16 cellular contexts compared by ENCODE assay signal in genomic region chr12:105706973-105707334, GRCh38.
DNase-seq lines count a peak whose midpoint lies in the region; ATAC-seq and TF ChIP-seq lines count a peak whose summit lies in the region.
"Had no signal": no experiment of that assay in that cellular context is flagged by ENCODE, and none has a peak within 500 bp of the region (broad histone marks: within the 10 kb centered on the region; RNA-seq: fewer than 3 reads in every experiment).

No MANE protein-coding gene starts in this region.

- H3K9me3 ChIP-seq in adipocyte (ENCODE audit: control insufficient read depth, low read length), result no peaks in the 10 kb centered on the region
- no peaks in the 10 kb centered on the region for H3K9me3 ChIP-seq in skeletal muscle tissue (ENCODE audit: control insufficient read depth in 3 of 3, low read length in 3 of 3)
- H3K9me3 ChIP-seq: BLaER1 treated with 17β-estradiol and CSF1 and Interleukin-3, amounts not matched to agents 10 nM and 100 nM had no signal

- H3K27ac ChIP-seq in GM23338 (ENCODE audit: low read depth), result no peak overlapping the region
- H3K27ac ChIP-seq in skeletal muscle tissue (ENCODE audit: low read depth, low read length), result peak overlapping the region; percentile 85
- H3K27ac ChIP-seq: BLaER1 treated with 17β-estradiol and CSF1 and Interleukin-3, amounts not matched to agents 10 nM and 100 nM; KMS-11 had no signal

- H3K4me3 ChIP-seq in GM23338 (no peak overlapping the region), adipocyte (ENCODE audit: low read length) (no peak overlapping the region), skeletal muscle tissue (ENCODE audit: low read length in 3 of 3) (no peak overlapping the region)
- H3K4me3 ChIP-seq: BLaER1 treated with 17β-estradiol and CSF1 and Interleukin-3, amounts not matched to agents 10 nM and 100 nM; GM12878 had no signal

- H2AFZ ChIP-seq in GM23338, result 0 out of 2 replicates have a peak overlapping the region, but pooled peaks have one; percentile 43

- no peaks in the 10 kb centered on the region for H3K79me2 ChIP-seq in GM23338 (replicated peaks; ENCODE audit: insufficient read depth)

- H3K27ac Mint-ChIP-seq in GM23338, result no peak overlapping the region
- no peak overlapping the region for H3K27ac Mint-ChIP-seq in neural crest cell (ENCODE audit: unreplicated experiment)
- H3K27ac Mint-ChIP-seq: CD8-positive, alpha-beta T cell had no signal

- ATAC-seq in GM23338, result no peak
- ATAC-seq: CD8-positive, alpha-beta T cell; GM12878; Panc1 had no signal

- H3K9me3 Mint-ChIP-seq in GM23338 (no peaks in the 10 kb centered on the region), neural crest cell (no peaks in the 10 kb centered on the region)
- H3K9me3 Mint-ChIP-seq: CD8-positive, alpha-beta T cell had no signal

- no peaks in the 10 kb centered on the region for H3F3A ChIP-seq in GM23338 (replicated peaks; ENCODE audit: low read depth)

- H3K36me3 Mint-ChIP-seq in GM23338 (ENCODE audit: low read depth) (no peaks in the 10 kb centered on the region), neural crest cell (ENCODE audit: low read depth) (no peaks in the 10 kb centered on the region)
- H3K36me3 Mint-ChIP-seq: CD8-positive, alpha-beta T cell had no signal

- H4K20me1 ChIP-seq in GM23338 (replicated peaks; ENCODE audit: insufficient read depth), result no peaks in the 10 kb centered on the region
- H4K20me1 ChIP-seq: BLaER1 treated with 17β-estradiol and CSF1 and Interleukin-3, amounts not matched to agents 10 nM and 100 nM had no signal

- H3K9me2 ChIP-seq in GM23338 (ENCODE audit: insufficient read depth), result peaks cover 4% of the 10 kb centered on the region

- H3K9ac ChIP-seq in adipocyte (ENCODE audit: low read length) (no peak overlapping the region), skeletal muscle tissue (ENCODE audit: low read depth in 1 of 3, low read length in 3 of 3) (no peak overlapping the region)
- H3K9ac ChIP-seq: BLaER1 treated with 17β-estradiol and CSF1 and Interleukin-3, amounts not matched to agents 10 nM and 100 nM; KMS-11 had no signal

- TF ChIP-seq CTCF in GM23338 (conservative IDR thresholded peaks at IDR 0.05; ENCODE audit: low read depth in 2 of 2), result no peak
- no peak for TF ChIP-seq CTCF in neural crest cell (conservative IDR thresholded peaks at IDR 0.05)

- no peaks in the 10 kb centered on the region for H3K27me3 Mint-ChIP-seq in GM23338 (ENCODE audit: insufficient read depth, low read depth, poor library complexity)
- no peaks in the 10 kb centered on the region for H3K27me3 Mint-ChIP-seq in neural crest cell (ENCODE audit: low read depth)

- H3K36me3 ChIP-seq in GM23338 (ENCODE audit: insufficient read depth) (no peaks in the 10 kb centered on the region), adipocyte (ENCODE audit: control insufficient read depth, insufficient read depth, low read length, severe bottlenecking) (no peaks in the 10 kb centered on the region), skeletal muscle tissue (ENCODE audit: control insufficient read depth in 3 of 3, insufficient read depth in 3 of 3, low read length in 3 of 3) (no peaks in the 10 kb centered on the region)
- H3K36me3 ChIP-seq: BLaER1 treated with 17β-estradiol and CSF1 and Interleukin-3, amounts not matched to agents 10 nM and 100 nM had no signal

- no peaks in the 10 kb centered on the region for H3K27me3 ChIP-seq in GM23338 (ENCODE audit: insufficient read depth)
- peaks cover 25% of the 10 kb centered on the region for H3K27me3 ChIP-seq in adipocyte (replicated peaks; ENCODE audit: control insufficient read depth, insufficient read depth, low read length)
- no peaks in the 10 kb centered on the region for H3K27me3 ChIP-seq in skeletal muscle tissue (ENCODE audit: control insufficient read depth in 3 of 3, insufficient read depth in 3 of 3, low read length in 3 of 3)
- H3K27me3 ChIP-seq: BLaER1 treated with 17β-estradiol and CSF1 and Interleukin-3, amounts not matched to agents 10 nM and 100 nM had no signal

- H3K4me3 Mint-ChIP-seq in GM23338, result no peak overlapping the region
- H3K4me3 Mint-ChIP-seq in neural crest cell, result peak overlapping the region; percentile 28
- H3K4me3 Mint-ChIP-seq: CD8-positive, alpha-beta T cell had no signal

- H3K4me2 ChIP-seq in GM23338, result no peak overlapping the region
- H3K4me2 ChIP-seq: BLaER1 treated with 17β-estradiol and CSF1 and Interleukin-3, amounts not matched to agents 10 nM and 100 nM; KMS-11 had no signal

- 0 out of 2 replicates have a peak, but pooled peaks cover 9% of the 10 kb centered on the region for H3K4me1 ChIP-seq in GM23338 (ENCODE audit: insufficient read depth)
- no peaks in the 10 kb centered on the region for H3K4me1 ChIP-seq in adipocyte (ENCODE audit: control insufficient read depth, insufficient read depth, low read length)
- H3K4me1 ChIP-seq in skeletal muscle tissue (ENCODE audit: control insufficient read depth in 3 of 3, insufficient read depth in 3 of 3, low read length in 3 of 3), result peaks cover 15 to 22% (median 22%) of the 10 kb centered on the region in 3 donors

- DNase-seq in GM23338 (ENCODE audit: low spot score) (no peak), adipocyte (ENCODE audit: low read depth) (peak; percentile 7), neural crest cell (ENCODE audit: low read depth, low spot score) (no peak), RPMI8226 (no peak), hippocampal formation (lab: John Stamatoyannopoulos, UW) (no peak), amniotic stem cell (lab: John Stamatoyannopoulos, UW) (no peak)
- DNase-seq: Calu3; CD8-positive, alpha-beta T cell; NCI-H1417 treated with DMSO at 0.1 percent for 48 hours; NCI-H1930; NCI-H446 had no signal

- H3K4me1 Mint-ChIP-seq in GM23338, result peaks cover 15% of the 10 kb centered on the region; the same call in 2 of the 3 replicates
- H3K4me1 Mint-ChIP-seq in neural crest cell, result peaks cover 37% of the 10 kb centered on the region

TF ChIP-seq in GM23338, 12 proteins besides CTCF, POLR2A, EP300 and RAD21 (continues in another document):
- TF ChIP-seq ETS1 (IDR thresholded peaks at IDR 0.05) (no peak), REST (IDR thresholded peaks at IDR 0.05; ENCODE audit: unreplicated experiment) (no peak), POLR2AphosphoS5 (IDR thresholded peaks at IDR 0.05; ENCODE audit: low read depth) (no peak), ZNF331 (CRISPR knock-in tag; IDR thresholded peaks at IDR 0.05; ENCODE audit: low read depth) (no peak)
